In genomic region chr7:101162551-101163280, GRCh38 we compare ENCODE assay signal across 2 cellular contexts.
TF ChIP-seq lines count a peak whose summit lies in the region.

No MANE protein-coding gene starts in this region.

TF ChIP-seq in IMR-90, 13 proteins besides CTCF, POLR2A, EP300 and RAD21:
- TF ChIP-seq CEBPB (IDR thresholded peaks at IDR 0.05; ENCODE audit: low read depth, low read length): no peak
- TF ChIP-seq USF2 (IDR thresholded peaks at IDR 0.05; ENCODE audit: low read depth, low read length): peak; percentile 52; the same call in 1 of the 2 replicates
- TF ChIP-seq BHLHE40 (IDR thresholded peaks at IDR 0.05; ENCODE audit: low read depth, low read length): peak; percentile 82
- peak; percentile 40; the same call in 1 of the 2 replicates for TF ChIP-seq MXI1 (IDR thresholded peaks at IDR 0.05; ENCODE audit: borderline replicate concordance, low read depth, low read length)

TF ChIP-seq in neural cell, 6 proteins besides CTCF, POLR2A, EP300 and RAD21:
- TF ChIP-seq POLR2AphosphoS5 (IDR thresholded peaks at IDR 0.05) (no peak), MXI1 (conservative IDR thresholded peaks at IDR 0.05; ENCODE audit: poor library complexity, severe bottlenecking) (peak; percentile 67)
